In genomic region chr5:172045315-172045632, GRCh38 we compare ENCODE assay signal across 25 cellular contexts. TPM values are rescaled to one million over a fixed set of nuclear protein-coding genes. Genes with fewer than 3 reads are reported as not detected.
DNase-seq lines count a peak whose midpoint lies in the region; ATAC-seq and TF ChIP-seq lines count a peak whose summit lies in the region.
"Had no signal": no experiment of that assay in that cellular context is flagged by ENCODE, and none has a peak within 500 bp of the region (broad histone marks: within the 10 kb centered on the region; RNA-seq: fewer than 3 reads in every experiment).

No MANE protein-coding gene starts in this region.

- no peak for ATAC-seq in activated naive CD4-positive, alpha-beta T cell treated with anti-CD3 and anti-CD28 coated beads, Interleukin-2, amount 50 U/mL, for 72 hours
- ATAC-seq in T-helper 17 cell (no peak), HG03025 (IDR thresholded peaks at IDR 0.05; ENCODE audit: low FRiP score, unreplicated experiment) (no peak)
- no peak for ATAC-seq in stimulated activated effector memory CD8-positive, alpha-beta T cell treated with anti-CD3 and anti-CD28 coated beads, Interleukin-12 subunit alpha, Interleukin-12 subunit beta, amount 100 ng/mL, for 72 hours
- no peak for ATAC-seq in activated CD4-positive, CD25-positive, alpha-beta regulatory T cell treated with anti-CD3 and anti-CD28 coated beads, Interleukin-2, amount 50 U/mL, for 24 hours
- ATAC-seq: gastrocnemius medialis, left cardiac atrium, PC-3, right cardiac atrium had no signal

- H3K27me3 Mint-ChIP-seq in activated naive CD4-positive, alpha-beta T cell treated with anti-CD3 and anti-CD28 coated beads, Interleukin-2, amount 50 U/mL, for 24 hours, result no peaks in the 10 kb centered on the region
- no peaks in the 10 kb centered on the region for H3K27me3 Mint-ChIP-seq in T-helper 17 cell

- H3K27me3 ChIP-seq in right atrium auricular region, result no peaks in the 10 kb centered on the region
- H3K27me3 ChIP-seq: gastrocnemius medialis, thyroid gland, uterus had no signal

- peaks cover 0 to 2% of the 10 kb centered on the region in 2 donors for H3K4me1 ChIP-seq in right atrium auricular region
- H3K4me1 ChIP-seq: gastrocnemius medialis, thyroid gland, uterus had no signal

- peaks cover 4% of the 10 kb centered on the region for H3K36me3 Mint-ChIP-seq in activated naive CD4-positive, alpha-beta T cell treated with anti-CD3 and anti-CD28 coated beads, Interleukin-2, amount 50 U/mL, for 24 hours
- peaks cover 0 to 22% of the 10 kb centered on the region in 2 donors for H3K36me3 Mint-ChIP-seq in activated naive CD4-positive, alpha-beta T cell treated with anti-CD3 and anti-CD28 coated beads, Interleukin-2, amount 50 U/mL, for 72 hours
- H3K36me3 Mint-ChIP-seq in T-helper 17 cell (ENCODE audit: low read depth), result peaks cover 7% of the 10 kb centered on the region
- peaks cover 86% of the 10 kb centered on the region for H3K36me3 Mint-ChIP-seq in stimulated activated effector memory CD8-positive, alpha-beta T cell treated with anti-CD3 and anti-CD28 coated beads, Interleukin-12 subunit alpha, Interleukin-12 subunit beta, amount 100 ng/mL, for 72 hours

- H3K4me3 ChIP-seq in coronary artery, result no peak overlapping the region
- no peak overlapping the region for H3K4me3 ChIP-seq in right atrium auricular region
- H3K4me3 ChIP-seq: gastrocnemius medialis, SK-N-MC, thyroid gland, uterus had no signal

- H3K36me3 ChIP-seq in right atrium auricular region, result peaks cover 15% of the 10 kb centered on the region
- H3K36me3 ChIP-seq: gastrocnemius medialis, uterus had no signal

- H3K9me3 ChIP-seq in T-helper 17 cell (ENCODE audit: control insufficient read depth, low read length, poor library complexity, severe bottlenecking) (no peaks in the 10 kb centered on the region), right atrium auricular region (no peaks in the 10 kb centered on the region)
- H3K9me3 ChIP-seq: gastrocnemius medialis, thyroid gland, uterus had no signal

- no peak for TF ChIP-seq CTCF in coronary artery (IDR thresholded peaks at IDR 0.05)
- no peak for TF ChIP-seq CTCF in right atrium auricular region (IDR thresholded peaks at IDR 0.05)

- no peak for DNase-seq in activated naive CD4-positive, alpha-beta T cell treated with anti-CD3 and anti-CD28 coated beads, Interleukin-2, amount 50 U/mL, for 72 hours (ENCODE audit: low spot score in 2 of 2)
- DNase-seq in T-helper 17 cell (no peak), coronary artery (ENCODE audit: low spot score) (peak; percentile 17), right atrium auricular region (ENCODE audit: low spot score) (no peak)
- no peak for DNase-seq in stimulated activated effector memory CD8-positive, alpha-beta T cell treated with anti-CD3 and anti-CD28 coated beads, Interleukin-12 subunit alpha, Interleukin-12 subunit beta, amount 100 ng/mL, for 72 hours (ENCODE audit: low spot score in 2 of 2)
- DNase-seq: activated CD4-positive, alpha-beta T cell treated with anti-CD3 and anti-CD28 coated beads, Interleukin-2, amount 50 U/mL, for 48 hours; activated CD4-positive, CD25-positive, alpha-beta regulatory T cell; COR-L47; gastrocnemius medialis; left cardiac atrium; NCI-H1417 treated with DMSO at 0.1 percent for 48 hours; NCI-H2081 treated with DMSO at 0.1 percent for 48 hours; NCI-H226; NCI-H69; PC-3; right cardiac atrium; stimulated activated CD4-positive, alpha-beta T cell treated with anti-CD3 and anti-CD28 coated beads, Interleukin-2, amount 100 ng/mL, for 24 hours; T-helper 1 cell; thyroid gland; uterus had no signal

- H3K27ac Mint-ChIP-seq in activated naive CD4-positive, alpha-beta T cell treated with anti-CD3 and anti-CD28 coated beads, Interleukin-2, amount 50 U/mL, for 24 hours, result peak overlapping the region; percentile 87
- peak overlapping the region in 1 of 2 donors; percentile 77 for H3K27ac Mint-ChIP-seq in activated naive CD4-positive, alpha-beta T cell treated with anti-CD3 and anti-CD28 coated beads, Interleukin-2, amount 50 U/mL, for 72 hours
- peak overlapping the region; percentile 78 for H3K27ac Mint-ChIP-seq in T-helper 17 cell
- H3K27ac Mint-ChIP-seq in stimulated activated effector memory CD8-positive, alpha-beta T cell treated with anti-CD3 and anti-CD28 coated beads, Interleukin-12 subunit alpha, Interleukin-12 subunit beta, amount 100 ng/mL, for 72 hours, result peak overlapping the region; percentile 80

- H3K4me3 Mint-ChIP-seq in activated naive CD4-positive, alpha-beta T cell treated with anti-CD3 and anti-CD28 coated beads, Interleukin-2, amount 50 U/mL, for 24 hours, result no peak overlapping the region
- peak overlapping the region; percentile 57 for H3K4me3 Mint-ChIP-seq in T-helper 17 cell
- H3K4me3 Mint-ChIP-seq in stimulated activated effector memory CD8-positive, alpha-beta T cell treated with anti-CD3 and anti-CD28 coated beads, Interleukin-12 subunit alpha, Interleukin-12 subunit beta, amount 100 ng/mL, for 72 hours, result no peak overlapping the region

- H3K27ac ChIP-seq in coronary artery (no peak overlapping the region), right atrium auricular region (no peak overlapping the region)
- H3K27ac ChIP-seq: HL-60, SK-N-MC, thyroid gland, uterus had no signal

- H3K9me3 Mint-ChIP-seq in activated naive CD4-positive, alpha-beta T cell treated with anti-CD3 and anti-CD28 coated beads, Interleukin-2, amount 50 U/mL, for 24 hours, result no peaks in the 10 kb centered on the region
- H3K9me3 Mint-ChIP-seq in activated naive CD4-positive, alpha-beta T cell treated with anti-CD3 and anti-CD28 coated beads, Interleukin-2, amount 50 U/mL, for 72 hours, result no peaks in the 10 kb centered on the region
- H3K9me3 Mint-ChIP-seq in stimulated activated effector memory CD8-positive, alpha-beta T cell treated with anti-CD3 and anti-CD28 coated beads, Interleukin-12 subunit alpha, Interleukin-12 subunit beta, amount 100 ng/mL, for 72 hours, result no peaks in the 10 kb centered on the region

- peaks cover 12% of the 10 kb centered on the region for H3K4me1 Mint-ChIP-seq in activated naive CD4-positive, alpha-beta T cell treated with anti-CD3 and anti-CD28 coated beads, Interleukin-2, amount 50 U/mL, for 24 hours
- peaks cover 16% of the 10 kb centered on the region for H3K4me1 Mint-ChIP-seq in T-helper 17 cell
- peaks cover 22% of the 10 kb centered on the region for H3K4me1 Mint-ChIP-seq in stimulated activated effector memory CD8-positive, alpha-beta T cell treated with anti-CD3 and anti-CD28 coated beads, Interleukin-12 subunit alpha, Interleukin-12 subunit beta, amount 100 ng/mL, for 72 hours

RNA-seq across cellular contexts. Expression of gene FBXW11, which starts 38.8 kb away (rescaled TPM):
- 10 to 100 TPM; 40.7 to 41.7 TPM for total RNA-seq in activated naive CD4-positive, alpha-beta T cell treated with anti-CD3 and anti-CD28 coated beads, Interleukin-2, amount 50 U/mL, for 72 hours
- total RNA-seq in T-helper 17 cell (10 to 100 TPM; 28.3 to 30.1 TPM), right atrium auricular region (10 to 100 TPM; 76.3 to 81.7 TPM)
